Comparison of ENCODE assay signal across 14 cellular contexts in the genomic region with DNA sequence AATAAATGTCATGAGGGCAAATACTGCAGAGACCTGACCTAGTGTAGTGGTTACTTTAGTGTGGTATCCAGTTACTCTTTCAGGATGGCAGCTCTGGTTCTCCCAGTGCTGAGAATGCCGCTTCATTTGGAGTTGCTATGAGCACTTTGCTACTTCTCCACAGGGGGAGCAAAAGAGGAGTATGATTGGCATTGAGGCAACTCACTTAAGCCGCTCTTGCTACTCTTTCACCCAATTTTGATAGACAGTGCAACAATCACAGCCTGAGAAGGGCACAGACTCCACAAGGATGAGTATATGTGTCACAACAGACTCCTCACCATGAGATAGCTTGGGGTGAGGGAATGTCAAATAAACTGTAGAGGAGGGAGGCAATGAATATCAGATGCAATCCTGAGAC.
DNase-seq lines count a peak whose midpoint lies in the region; ATAC-seq and TF ChIP-seq lines count a peak whose summit lies in the region.
"Had no signal": no experiment of that assay in that cellular context is flagged by ENCODE, and none has a peak within 500 bp of the region (broad histone marks: within the 10 kb centered on the region; RNA-seq: fewer than 3 reads in every experiment).

No MANE protein-coding gene starts in this region.

- H3K4me1 Mint-ChIP-seq in WTC11, result no peaks in the 10 kb centered on the region; the same call in 1 of the 2 replicates
- H3K4me1 Mint-ChIP-seq: activated B cell treated with CpG ODN at 0.5 μM for 24 hours had no signal

- no peak overlapping the region for H2AFZ ChIP-seq in Loucy (ENCODE audit: low read length)
- H2AFZ ChIP-seq: parathyroid adenoma had no signal

- no peak overlapping the region for H3K27ac ChIP-seq in Peyer's patch
- H3K27ac ChIP-seq in gastroesophageal sphincter, result no peak overlapping the region
- H3K27ac ChIP-seq: parathyroid adenoma had no signal

- peaks cover 10% of the 10 kb centered on the region for H3K36me3 Mint-ChIP-seq in WTC11

- no peaks in the 10 kb centered on the region for H4K20me1 ChIP-seq in Loucy (ENCODE audit: insufficient read depth, low read length, poor library complexity, severe bottlenecking)

- DNase-seq in DMS53 (lab: John Stamatoyannopoulos, UW) (peak; percentile 35), DMS53 treated with DMSO at 0.1 percent for 48 hours (lab: John Stamatoyannopoulos, UW; ENCODE audit: unreplicated experiment) (no peak), WTC11 (ENCODE audit: low spot score) (no peak), renal cortical epithelial cell (ENCODE audit: low read depth) (peak; percentile 9), Peyer's patch (no peak), NCI-H2196 (lab: John Stamatoyannopoulos, UW; ENCODE audit: unreplicated experiment) (no peak)
- DNase-seq: activated B cell treated with CpG ODN at 0.5 μM for 24 hours, aorta, DND-41, NCI-H2107 had no signal

- POLR2A ChIA-PET in WTC11 (lab: Charles Lee), result no interaction called here

- CTCF ChIA-PET in WTC11 (lab: Charles Lee), result interaction anchor here (0.6 to 1.1 kb wide), 4 partner anchors 10 to 1841 kb away, joined by 3 read pairs; no protein-coding TSS in a partner anchor

- TF ChIP-seq EP300 in gastroesophageal sphincter (IDR thresholded peaks at IDR 0.05), result no peak

- H3K79me2 ChIP-seq in Loucy (ENCODE audit: insufficient read depth, low read length), result no peaks in the 10 kb centered on the region
- H3K79me2 ChIP-seq: parathyroid adenoma had no signal

- H3K4me3 Mint-ChIP-seq in WTC11, result no peak overlapping the region
- H3K4me3 Mint-ChIP-seq: activated B cell treated with CpG ODN at 0.5 μM for 24 hours had no signal

- no peak overlapping the region for H3K9ac ChIP-seq in Loucy (ENCODE audit: low read depth, low read length, poor library complexity, severe bottlenecking)
- H3K9ac ChIP-seq: parathyroid adenoma had no signal

- no peak overlapping the region for H3K27ac Mint-ChIP-seq in WTC11
- H3K27ac Mint-ChIP-seq: activated B cell treated with CpG ODN at 0.5 μM for 24 hours had no signal

- 72 to 78% methylated on average over 2 of the region's 2 CpGs for WGBS in gastroesophageal sphincter (ENCODE audit: low coverage in 1 of 2), 2 donors

- TF ChIP-seq CTCF in Loucy (conservative IDR thresholded peaks at IDR 0.05; ENCODE audit: low read length), result peak; percentile 22; the same call in 1 of the 2 replicates
- TF ChIP-seq CTCF in WTC11 (IDR thresholded peaks at IDR 0.05), result 0 out of 2 replicates have a peak, but pooled peaks have one; percentile 12
- no peak for TF ChIP-seq CTCF in Peyer's patch (IDR thresholded peaks at IDR 0.05)
- TF ChIP-seq CTCF in gastroesophageal sphincter (IDR thresholded peaks at IDR 0.05), result no peak

- ATAC-seq in WTC11 (peak; percentile 91), gastroesophageal sphincter (no peak)
- ATAC-seq: Right ventricle myocardium inferior had no signal

- H3K9me2 ChIP-seq in Loucy (replicated peaks; ENCODE audit: low read depth, low read length), result no peaks in the 10 kb centered on the region

- no peaks in the 10 kb centered on the region for H3K4me1 ChIP-seq in Loucy (ENCODE audit: insufficient read depth, low read length, poor library complexity, severe bottlenecking)
- no peaks in the 10 kb centered on the region for H3K4me1 ChIP-seq in Peyer's patch
- no peaks in the 10 kb centered on the region for H3K4me1 ChIP-seq in gastroesophageal sphincter
- H3K4me1 ChIP-seq: parathyroid adenoma had no signal

- H3K36me3 ChIP-seq in Loucy (ENCODE audit: insufficient read depth, low read length) (no peaks in the 10 kb centered on the region), Peyer's patch (no peaks in the 10 kb centered on the region), gastroesophageal sphincter (no peaks in the 10 kb centered on the region)

- no peaks in the 10 kb centered on the region for H3F3A ChIP-seq in Loucy (ENCODE audit: low read depth)

- peaks cover 19% of the 10 kb centered on the region for H3K9me3 Mint-ChIP-seq in WTC11

- H3K4me3 ChIP-seq in Loucy (ENCODE audit: low read length, poor library complexity, severe bottlenecking) (no peak overlapping the region), Peyer's patch (no peak overlapping the region), gastroesophageal sphincter (no peak overlapping the region)

- H3K27me3 ChIP-seq in Loucy (ENCODE audit: insufficient read depth, low read length, poor library complexity, severe bottlenecking) (no peaks in the 10 kb centered on the region), Peyer's patch (no peaks in the 10 kb centered on the region), gastroesophageal sphincter (no peaks in the 10 kb centered on the region)

- no peaks in the 10 kb centered on the region for H3K27me3 Mint-ChIP-seq in WTC11 (ENCODE audit: low read depth)

- H3K4me2 ChIP-seq in Loucy (ENCODE audit: low read depth, low read length, poor library complexity, severe bottlenecking), result no peak overlapping the region

- H3K9me3 ChIP-seq in Loucy (ENCODE audit: insufficient read depth, low read depth, low read length) (no peaks in the 10 kb centered on the region), Peyer's patch (no peaks in the 10 kb centered on the region), gastroesophageal sphincter (peaks cover 0 to 5% (median 0%) of the 10 kb centered on the region in 3 donors)

- TF ChIP-seq POLR2A in Peyer's patch (IDR thresholded peaks at IDR 0.05) (no peak), gastroesophageal sphincter (IDR thresholded peaks at IDR 0.05) (no peak)

TF ChIP-seq in WTC11, 78 proteins besides CTCF, POLR2A, EP300 and RAD21 (continues in another document):
- TF ChIP-seq, protein P1, sequence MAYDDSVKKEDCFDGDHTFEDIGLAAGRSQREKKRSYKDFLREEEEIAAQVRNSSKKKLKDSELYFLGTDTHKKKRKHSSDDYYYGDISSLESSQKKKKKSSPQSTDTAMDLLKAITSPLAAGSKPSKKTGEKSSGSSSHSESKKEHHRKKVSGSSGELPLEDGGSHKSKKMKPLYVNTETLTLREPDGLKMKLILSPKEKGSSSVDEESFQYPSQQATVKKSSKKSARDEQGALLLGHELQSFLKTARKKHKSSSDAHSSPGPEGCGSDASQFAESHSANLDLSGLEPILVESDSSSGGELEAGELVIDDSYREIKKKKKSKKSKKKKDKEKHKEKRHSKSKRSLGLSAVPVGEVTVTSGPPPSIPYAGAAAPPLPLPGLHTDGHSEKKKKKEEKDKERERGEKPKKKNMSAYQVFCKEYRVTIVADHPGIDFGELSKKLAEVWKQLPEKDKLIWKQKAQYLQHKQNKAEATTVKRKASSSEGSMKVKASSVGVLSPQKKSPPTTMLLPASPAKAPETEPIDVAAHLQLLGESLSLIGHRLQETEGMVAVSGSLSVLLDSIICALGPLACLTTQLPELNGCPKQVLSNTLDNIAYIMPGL (CRISPR knock-in tag; IDR thresholded peaks at IDR 0.05), result no peak
- TF ChIP-seq, protein P2, sequence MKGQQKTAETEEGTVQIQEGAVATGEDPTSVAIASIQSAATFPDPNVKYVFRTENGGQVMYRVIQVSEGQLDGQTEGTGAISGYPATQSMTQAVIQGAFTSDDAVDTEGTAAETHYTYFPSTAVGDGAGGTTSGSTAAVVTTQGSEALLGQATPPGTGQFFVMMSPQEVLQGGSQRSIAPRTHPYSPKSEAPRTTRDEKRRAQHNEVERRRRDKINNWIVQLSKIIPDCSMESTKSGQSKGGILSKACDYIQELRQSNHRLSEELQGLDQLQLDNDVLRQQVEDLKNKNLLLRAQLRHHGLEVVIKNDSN (CRISPR knock-in tag; IDR thresholded peaks at IDR 0.05), result no peak
- TF ChIP-seq ZNF396 (CRISPR knock-in tag; IDR thresholded peaks at IDR 0.05; ENCODE audit: borderline replicate concordance), result no peak
- TF ChIP-seq ZBTB21 (CRISPR knock-in tag; IDR thresholded peaks at IDR 0.05; ENCODE audit: borderline replicate concordance), result no peak
- no peak for TF ChIP-seq ZNF416 (CRISPR knock-in tag; IDR thresholded peaks at IDR 0.05)
- TF ChIP-seq NFYB (CRISPR knock-in tag; conservative IDR thresholded peaks at IDR 0.05; ENCODE audit: low read depth), result no peak
- TF ChIP-seq GABPB1 (CRISPR knock-in tag; IDR thresholded peaks at IDR 0.05), result no peak
- no peak for TF ChIP-seq FOXJ3 (CRISPR knock-in tag; IDR thresholded peaks at IDR 0.05; ENCODE audit: borderline replicate concordance)
- TF ChIP-seq TEAD4 (CRISPR knock-in tag; IDR thresholded peaks at IDR 0.05), result no peak
- TF ChIP-seq OVOL2 (CRISPR knock-in tag; IDR thresholded peaks at IDR 0.05; ENCODE audit: borderline replicate concordance), result no peak
- no peak for TF ChIP-seq SOX15 (CRISPR knock-in tag; IDR thresholded peaks at IDR 0.05)
- TF ChIP-seq, protein P3, sequence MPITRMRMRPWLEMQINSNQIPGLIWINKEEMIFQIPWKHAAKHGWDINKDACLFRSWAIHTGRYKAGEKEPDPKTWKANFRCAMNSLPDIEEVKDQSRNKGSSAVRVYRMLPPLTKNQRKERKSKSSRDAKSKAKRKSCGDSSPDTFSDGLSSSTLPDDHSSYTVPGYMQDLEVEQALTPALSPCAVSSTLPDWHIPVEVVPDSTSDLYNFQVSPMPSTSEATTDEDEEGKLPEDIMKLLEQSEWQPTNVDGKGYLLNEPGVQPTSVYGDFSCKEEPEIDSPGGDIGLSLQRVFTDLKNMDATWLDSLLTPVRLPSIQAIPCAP (CRISPR knock-in tag; IDR thresholded peaks at IDR 0.05), result no peak
- no peak for TF ChIP-seq ZNF263 (CRISPR knock-in tag; IDR thresholded peaks at IDR 0.05; ENCODE audit: low read depth)
- TF ChIP-seq, protein P4, sequence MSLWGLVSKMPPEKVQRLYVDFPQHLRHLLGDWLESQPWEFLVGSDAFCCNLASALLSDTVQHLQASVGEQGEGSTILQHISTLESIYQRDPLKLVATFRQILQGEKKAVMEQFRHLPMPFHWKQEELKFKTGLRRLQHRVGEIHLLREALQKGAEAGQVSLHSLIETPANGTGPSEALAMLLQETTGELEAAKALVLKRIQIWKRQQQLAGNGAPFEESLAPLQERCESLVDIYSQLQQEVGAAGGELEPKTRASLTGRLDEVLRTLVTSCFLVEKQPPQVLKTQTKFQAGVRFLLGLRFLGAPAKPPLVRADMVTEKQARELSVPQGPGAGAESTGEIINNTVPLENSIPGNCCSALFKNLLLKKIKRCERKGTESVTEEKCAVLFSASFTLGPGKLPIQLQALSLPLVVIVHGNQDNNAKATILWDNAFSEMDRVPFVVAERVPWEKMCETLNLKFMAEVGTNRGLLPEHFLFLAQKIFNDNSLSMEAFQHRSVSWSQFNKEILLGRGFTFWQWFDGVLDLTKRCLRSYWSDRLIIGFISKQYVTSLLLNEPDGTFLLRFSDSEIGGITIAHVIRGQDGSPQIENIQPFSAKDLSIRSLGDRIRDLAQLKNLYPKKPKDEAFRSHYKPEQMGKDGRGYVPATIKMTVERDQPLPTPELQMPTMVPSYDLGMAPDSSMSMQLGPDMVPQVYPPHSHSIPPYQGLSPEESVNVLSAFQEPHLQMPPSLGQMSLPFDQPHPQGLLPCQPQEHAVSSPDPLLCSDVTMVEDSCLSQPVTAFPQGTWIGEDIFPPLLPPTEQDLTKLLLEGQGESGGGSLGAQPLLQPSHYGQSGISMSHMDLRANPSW (CRISPR knock-in tag; conservative IDR thresholded peaks at IDR 0.05; ENCODE audit: low read depth), result no peak
- TF ChIP-seq, protein P5, sequence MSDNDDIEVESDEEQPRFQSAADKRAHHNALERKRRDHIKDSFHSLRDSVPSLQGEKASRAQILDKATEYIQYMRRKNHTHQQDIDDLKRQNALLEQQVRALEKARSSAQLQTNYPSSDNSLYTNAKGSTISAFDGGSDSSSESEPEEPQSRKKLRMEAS (CRISPR knock-in tag; IDR thresholded peaks at IDR 0.05), result no peak

Comparison
In these comparisons a context has a peak if more than half of its experiments do, and no peak if none do; other contexts are left out.
1. DNase-seq: peak in DMS53 (single experiment) and renal cortical epithelial cell (single experiment); none in DMS53 treated with DMSO at 0.1 percent for 48 hours (single experiment), WTC11 (single experiment), Peyer's patch (0 of 3) and NCI-H2196 (single experiment).
2. CTCF ChIP-seq: peak in Loucy (single experiment) and WTC11 (single experiment); none in Peyer's patch (0 of 6) and gastroesophageal sphincter (0 of 4).